8 cellular contexts compared by ENCODE assay signal in the genomic region with DNA sequence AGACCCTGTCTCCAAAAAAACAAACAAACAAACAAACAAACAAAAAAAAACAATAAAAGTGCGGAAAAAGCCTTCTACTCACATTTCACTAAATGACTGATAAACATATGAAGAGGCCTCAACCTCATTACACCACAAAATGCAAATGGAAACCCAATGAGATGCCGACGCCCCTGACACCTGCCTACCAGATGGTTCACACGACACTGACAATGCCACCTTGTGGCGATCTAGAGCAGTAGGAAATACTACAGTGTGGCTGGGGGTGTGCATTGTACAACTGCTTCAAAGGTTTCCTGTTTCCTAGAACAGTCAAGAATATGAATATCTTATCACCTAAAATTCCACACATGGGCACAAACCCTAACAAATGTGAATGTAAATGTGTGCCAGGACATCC. TPM values are rescaled to one million over a fixed set of nuclear protein-coding genes. Genes with fewer than 3 reads are reported as not detected.
DNase-seq lines count a peak whose midpoint lies in the region; ATAC-seq and TF ChIP-seq lines count a peak whose summit lies in the region.

No MANE protein-coding gene starts in this region.

- no peak overlapping the region for H3K9ac ChIP-seq in mesendoderm (ENCODE audit: low read length)

- H3K23ac ChIP-seq in mesendoderm (ENCODE audit: low read length), result no peak overlapping the region

- no peak overlapping the region for H3K4ac ChIP-seq in mesendoderm (ENCODE audit: low read depth, low read length)

- peak; percentile 33 for DNase-seq in AG20443 (ENCODE audit: low spot score)
- DNase-seq in NCI-H526 treated with DMSO at 0.1 percent for 48 hours (lab: John Stamatoyannopoulos, UW), result peak; percentile 90
- DNase-seq in activated effector memory CD4-positive, alpha-beta T cell treated with anti-CD3 and anti-CD28 coated beads, Interleukin-2, amount 50 U/mL, for 16 hours, result peak; percentile 76
- peak; percentile 42 for DNase-seq in mesendoderm
- no peak for DNase-seq in DMS79 (lab: John Stamatoyannopoulos, UW)
- no peak for DNase-seq in putamen (ENCODE audit: low spot score)

- no peak overlapping the region for H3K56ac ChIP-seq in mesendoderm (ENCODE audit: low read length)

- H4K5ac ChIP-seq in mesendoderm (ENCODE audit: low read length), result no peak overlapping the region

- no peaks in the 10 kb centered on the region for H3K36me3 ChIP-seq in mesendoderm (ENCODE audit: control insufficient read depth, insufficient read depth, low read length)

- peak; percentile 40; the same call in 1 of the 2 replicates for TF ChIP-seq CTCF in GM12875 (IDR thresholded peaks at IDR 0.05; ENCODE audit: borderline replicate concordance, insufficient read depth, low read depth, low read length)

- H3K4me3 ChIP-seq in GM12875 (ENCODE audit: low read depth, low read length) (no peak overlapping the region), mesendoderm (ENCODE audit: low read length) (no peak overlapping the region)

- H2BK120ac ChIP-seq in mesendoderm (ENCODE audit: low read depth, low read length), result no peak overlapping the region

- H3K4me2 ChIP-seq in mesendoderm (ENCODE audit: low read length), result no peak overlapping the region

- no peaks in the 10 kb centered on the region for H3K27me3 ChIP-seq in mesendoderm (ENCODE audit: insufficient read depth, low read length, poor library complexity)

- H2BK15ac ChIP-seq in mesendoderm (replicated peaks; ENCODE audit: low read depth), result no peak overlapping the region

- H2AK5ac ChIP-seq in mesendoderm (ENCODE audit: low read length), result no peak overlapping the region

- no peak overlapping the region for H2BK5ac ChIP-seq in mesendoderm (ENCODE audit: low read length)

- H3K79me1 ChIP-seq in mesendoderm (ENCODE audit: low read length), result no peaks in the 10 kb centered on the region

- H3K18ac ChIP-seq in mesendoderm (ENCODE audit: low read length), result no peak overlapping the region

- H3K79me2 ChIP-seq in mesendoderm (ENCODE audit: control insufficient read depth, insufficient read depth, low read length), result no peaks in the 10 kb centered on the region

- ATAC-seq in GM19397 (IDR thresholded peaks at IDR 0.05; ENCODE audit: unreplicated experiment), result no peak

- H4K8ac ChIP-seq in mesendoderm (ENCODE audit: low read depth, low read length), result no peak overlapping the region

- WGBS in mesendoderm (ENCODE audit: extremely low coverage, insufficient coverage, low lambda C conversion rate), result no CpG with 5 or more reads among the region's 5 CpGs

- no peak overlapping the region for H3K27ac ChIP-seq in mesendoderm (ENCODE audit: low read depth, low read length)

- no peaks in the 10 kb centered on the region for H3K4me1 ChIP-seq in mesendoderm (ENCODE audit: control insufficient read depth, low read depth, low read length)

RNA-seq across cellular contexts. Expression of gene SCGB2B2, which starts 14.0 kb away (rescaled TPM):
- polyA plus RNA-seq in mesendoderm (2013, experiment 1 of 2), result 0.01 TPM
- 0.01 TPM for polyA plus RNA-seq in mesendoderm (2013, experiment 2 of 2)

RNA-seq across cellular contexts. Expression of gene ZNF302, which starts 14.6 kb away (rescaled TPM):
- polyA plus RNA-seq in mesendoderm (2013, experiment 1 of 2), result 15.8 TPM
- 15.6 TPM for polyA plus RNA-seq in mesendoderm (2013, experiment 2 of 2)

Comparison
In these comparisons a context has a peak if more than half of its experiments do, and no peak if none do; other contexts are left out.
1. DNase-seq: peak in AG20443 (single experiment), NCI-H526 treated with DMSO at 0.1 percent for 48 hours (single experiment), activated effector memory CD4-positive, alpha-beta T cell treated with anti-CD3 and anti-CD28 coated beads, Interleukin-2, amount 50 U/mL, for 16 hours (single experiment) and mesendoderm (single experiment); none in DMS79 (single experiment) and putamen (single experiment).